ENCODE assay signal across 14 cellular contexts in genomic region chr4:142347241-142347640, GRCh38.
DNase-seq lines count a peak whose midpoint lies in the region; ATAC-seq and TF ChIP-seq lines count a peak whose summit lies in the region.
"Had no signal": no experiment of that assay in that cellular context is flagged by ENCODE, and none has a peak within 500 bp of the region (broad histone marks: within the 10 kb centered on the region; RNA-seq: fewer than 3 reads in every experiment).

No MANE protein-coding gene starts in this region.

- H3K27ac Mint-ChIP-seq in stimulated activated naive CD8-positive, alpha-beta T cell treated with anti-CD3 and anti-CD28 coated beads, Interleukin-15, Interleukin-2, amounts not matched to agents 100 ng/mL and 50 ng/mL, for 24 hours: no peak overlapping the region
- peak overlapping the region; percentile 50 to 77 for H3K27ac Mint-ChIP-seq in T-cell
- H3K27ac Mint-ChIP-seq: natural killer cell treated with Interleukin-12 subunit alpha and Interleukin-12 subunit beta and Interleukin-15 and Interleukin-18, amount 100 ng/mL, for 72 hours had no signal

- peaks cover 13% of the 10 kb centered on the region for H3K36me3 Mint-ChIP-seq in stimulated activated naive CD8-positive, alpha-beta T cell treated with anti-CD3 and anti-CD28 coated beads, Interleukin-15, Interleukin-2, amounts not matched to agents 100 ng/mL and 50 ng/mL, for 24 hours (ENCODE audit: low read depth)
- peaks cover 11% of the 10 kb centered on the region for H3K36me3 Mint-ChIP-seq in T-cell
- H3K36me3 Mint-ChIP-seq: natural killer cell treated with Interleukin-12 subunit alpha and Interleukin-12 subunit beta and Interleukin-15 and Interleukin-18, amount 100 ng/mL, for 72 hours had no signal

- no peaks in the 10 kb centered on the region for H3K9me3 ChIP-seq in upper lobe of right lung
- no peaks in the 10 kb centered on the region for H3K9me3 ChIP-seq in ascending aorta

- CTCF ChIA-PET in T-cell (lab: Charles Lee): interaction anchor here in 1 of 2 donors (1.2 kb wide), 1 partner anchor 13 kb away, joined by 3 read pairs; no protein-coding TSS in a partner anchor

- DNase-seq in stimulated activated naive CD8-positive, alpha-beta T cell treated with anti-CD3 and anti-CD28 coated beads, Interleukin-15, Interleukin-2, amounts not matched to agents 100 U/mL and 50 U/mL, for 24 hours: no peak
- DNase-seq in T-cell (no peak), erythroblast (lab: John Stamatoyannopoulos, UW) (peak; percentile 79 to 81), upper lobe of right lung (no peak), ascending aorta (ENCODE audit: low spot score in 2 of 2) (no peak), NCI-H526 (lab: John Stamatoyannopoulos, UW) (no peak), cortex of kidney (lab: John Stamatoyannopoulos, UW) (no peak)
- DNase-seq: amygdala, C1 segment of cervical spinal cord, islet precursor cell, NCI-H446 treated with DMSO at 0.1 percent for 48 hours had no signal

- TF ChIP-seq CTCF in upper lobe of right lung (IDR thresholded peaks at IDR 0.05) (no peak), ascending aorta (IDR thresholded peaks at IDR 0.05) (no peak)

- H3K27me3 ChIP-seq in upper lobe of right lung (no peaks in the 10 kb centered on the region), ascending aorta (no peaks in the 10 kb centered on the region)

- H3K27me3 Mint-ChIP-seq in stimulated activated naive CD8-positive, alpha-beta T cell treated with anti-CD3 and anti-CD28 coated beads, Interleukin-15, Interleukin-2, amounts not matched to agents 100 ng/mL and 50 ng/mL, for 24 hours: no peaks in the 10 kb centered on the region
- H3K27me3 Mint-ChIP-seq in T-cell: no peaks in the 10 kb centered on the region
- H3K27me3 Mint-ChIP-seq: natural killer cell treated with Interleukin-12 subunit alpha and Interleukin-12 subunit beta and Interleukin-15 and Interleukin-18, amount 100 ng/mL, for 72 hours had no signal

- H3K4me1 ChIP-seq in upper lobe of right lung (peaks cover 18% of the 10 kb centered on the region), ascending aorta (peaks cover 3 to 7% of the 10 kb centered on the region in 2 donors)

- no peaks in the 10 kb centered on the region for H3K9me3 Mint-ChIP-seq in stimulated activated naive CD8-positive, alpha-beta T cell treated with anti-CD3 and anti-CD28 coated beads, Interleukin-15, Interleukin-2, amounts not matched to agents 100 ng/mL and 50 ng/mL, for 24 hours
- no peaks in the 10 kb centered on the region for H3K9me3 Mint-ChIP-seq in T-cell
- H3K9me3 Mint-ChIP-seq: natural killer cell treated with Interleukin-12 subunit alpha and Interleukin-12 subunit beta and Interleukin-15 and Interleukin-18, amount 100 ng/mL, for 72 hours had no signal

- H3K4me3 ChIP-seq in upper lobe of right lung: no peak overlapping the region
- no peak overlapping the region for H3K4me3 ChIP-seq in ascending aorta

- no peak for ATAC-seq in stimulated activated naive CD8-positive, alpha-beta T cell treated with anti-CD3 and anti-CD28 coated beads, Interleukin-15, Interleukin-2, amounts not matched to agents 100 U/mL and 50 U/mL, for 24 hours
- ATAC-seq in T-cell (replicated peaks in 1 of 4): no peak
- ATAC-seq in upper lobe of right lung: peak; percentile 33
- ATAC-seq: natural killer cell treated with Interleukin-12 subunit alpha and Interleukin-12 subunit beta and Interleukin-15 and Interleukin-18, amount 100 ng/mL, for 72 hours; SK-N-SH treated with all-trans-retinoic acid at 6 μM for 48 hours had no signal

- H3K36me3 ChIP-seq in upper lobe of right lung (no peaks in the 10 kb centered on the region), ascending aorta (no peaks in the 10 kb centered on the region)

- peaks cover 74% of the 10 kb centered on the region for H3K4me1 Mint-ChIP-seq in stimulated activated naive CD8-positive, alpha-beta T cell treated with anti-CD3 and anti-CD28 coated beads, Interleukin-15, Interleukin-2, amounts not matched to agents 100 ng/mL and 50 ng/mL, for 24 hours (ENCODE audit: low read depth)
- peaks cover 88 to 96% (median 91%) of the 10 kb centered on the region in 3 donors for H3K4me1 Mint-ChIP-seq in T-cell

- H3K4me3 Mint-ChIP-seq in stimulated activated naive CD8-positive, alpha-beta T cell treated with anti-CD3 and anti-CD28 coated beads, Interleukin-15, Interleukin-2, amounts not matched to agents 100 ng/mL and 50 ng/mL, for 24 hours: peak overlapping the region; percentile 31
- peak overlapping the region; percentile 28 to 68 (median 59) for H3K4me3 Mint-ChIP-seq in T-cell
- H3K4me3 Mint-ChIP-seq: natural killer cell treated with Interleukin-12 subunit alpha and Interleukin-12 subunit beta and Interleukin-15 and Interleukin-18, amount 100 ng/mL, for 72 hours had no signal

- intact Hi-C loops in upper lobe of right lung (cut with DNase I) (no loop called here), ascending aorta (cut with DNase I) (no loop called here)

- TF ChIP-seq POLR2A in erythroblast (IDR thresholded peaks at IDR 0.05; ENCODE audit: low read length): no peak

- H3K27ac ChIP-seq in upper lobe of right lung (no peak overlapping the region), ascending aorta (no peak overlapping the region)

- POLR2A ChIA-PET in T-cell (lab: Charles Lee): interaction anchor here in 1 of 2 donors (0.6 kb wide), 1 partner anchor 71 kb away, joined by 3 read pairs; no protein-coding TSS in a partner anchor

Comparison
In these comparisons a context has a peak if more than half of its experiments do, and no peak if none do; other contexts are left out.
1. DNase-seq: peak in erythroblast (2 of 2); none in stimulated activated naive CD8-positive, alpha-beta T cell treated with anti-CD3 and anti-CD28 coated beads, Interleukin-15, Interleukin-2, amounts not matched to agents 100 U/mL and 50 U/mL, for 24 hours (single experiment), T-cell (0 of 34), upper lobe of right lung (single experiment), ascending aorta (0 of 2), NCI-H526 (0 of 2) and cortex of kidney (single experiment).